ENCODE assay signal across 1 cellular context in the genomic region with DNA sequence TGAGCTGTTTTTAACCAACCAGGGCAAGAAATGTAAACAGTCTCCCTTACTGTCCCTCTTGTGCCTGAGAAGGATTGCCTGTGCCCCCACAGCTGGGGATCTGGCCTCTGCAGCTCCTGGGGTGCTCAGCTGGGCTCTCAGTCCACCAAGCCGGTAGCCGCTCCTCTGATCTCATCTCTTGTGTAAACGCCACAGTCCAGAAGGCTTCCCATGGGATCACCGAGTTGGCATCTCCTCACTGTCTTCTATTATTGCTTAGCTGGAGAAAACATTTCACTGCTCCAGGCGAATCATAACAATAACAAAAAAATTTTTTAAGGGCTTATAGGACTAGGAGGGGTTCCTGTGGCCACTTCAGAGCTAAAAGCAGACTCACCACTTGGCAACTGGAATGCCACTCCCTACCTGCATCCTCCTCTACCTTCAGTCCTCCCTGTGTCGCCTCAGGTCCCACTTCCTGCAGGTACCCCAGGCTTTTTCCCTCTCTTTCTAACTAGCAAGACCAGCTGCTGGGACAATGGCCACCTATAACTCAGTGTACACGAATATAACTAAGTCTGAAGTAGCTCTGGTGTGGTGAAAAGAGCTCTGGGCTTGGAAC.
TF ChIP-seq lines count a peak whose summit lies in the region.

No MANE protein-coding gene starts in this region.

TF ChIP-seq in HepG2, 621 proteins besides CTCF, POLR2A, EP300 and RAD21 (continued from another document and continues in another):
- no peak for TF ChIP-seq BORCS8-MEF2B (CRISPR knock-in tag; IDR thresholded peaks at IDR 0.05)
- 0 out of 2 replicates have a peak, but pooled peaks have one; percentile 47 for TF ChIP-seq ZNF644 (CRISPR knock-in tag; IDR thresholded peaks at IDR 0.05; ENCODE audit: low read depth)
- TF ChIP-seq, protein P1, sequence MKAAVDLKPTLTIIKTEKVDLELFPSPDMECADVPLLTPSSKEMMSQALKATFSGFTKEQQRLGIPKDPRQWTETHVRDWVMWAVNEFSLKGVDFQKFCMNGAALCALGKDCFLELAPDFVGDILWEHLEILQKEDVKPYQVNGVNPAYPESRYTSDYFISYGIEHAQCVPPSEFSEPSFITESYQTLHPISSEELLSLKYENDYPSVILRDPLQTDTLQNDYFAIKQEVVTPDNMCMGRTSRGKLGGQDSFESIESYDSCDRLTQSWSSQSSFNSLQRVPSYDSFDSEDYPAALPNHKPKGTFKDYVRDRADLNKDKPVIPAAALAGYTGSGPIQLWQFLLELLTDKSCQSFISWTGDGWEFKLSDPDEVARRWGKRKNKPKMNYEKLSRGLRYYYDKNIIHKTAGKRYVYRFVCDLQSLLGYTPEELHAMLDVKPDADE (CRISPR knock-in tag; IDR thresholded peaks at IDR 0.05) = no peak
- no peak for TF ChIP-seq KAT8 (CRISPR knock-in tag; IDR thresholded peaks at IDR 0.05)
- TF ChIP-seq EED (CRISPR knock-in tag; IDR thresholded peaks at IDR 0.05) = no peak
- TF ChIP-seq ZNF407 (CRISPR knock-in tag; IDR thresholded peaks at IDR 0.05; ENCODE audit: not compliant biosample characterization) = no peak
- TF ChIP-seq ZNF263 (CRISPR knock-in tag; IDR thresholded peaks at IDR 0.05) = peak; percentile 35; the same call in 1 of the 2 replicates
- TF ChIP-seq, protein P2, sequence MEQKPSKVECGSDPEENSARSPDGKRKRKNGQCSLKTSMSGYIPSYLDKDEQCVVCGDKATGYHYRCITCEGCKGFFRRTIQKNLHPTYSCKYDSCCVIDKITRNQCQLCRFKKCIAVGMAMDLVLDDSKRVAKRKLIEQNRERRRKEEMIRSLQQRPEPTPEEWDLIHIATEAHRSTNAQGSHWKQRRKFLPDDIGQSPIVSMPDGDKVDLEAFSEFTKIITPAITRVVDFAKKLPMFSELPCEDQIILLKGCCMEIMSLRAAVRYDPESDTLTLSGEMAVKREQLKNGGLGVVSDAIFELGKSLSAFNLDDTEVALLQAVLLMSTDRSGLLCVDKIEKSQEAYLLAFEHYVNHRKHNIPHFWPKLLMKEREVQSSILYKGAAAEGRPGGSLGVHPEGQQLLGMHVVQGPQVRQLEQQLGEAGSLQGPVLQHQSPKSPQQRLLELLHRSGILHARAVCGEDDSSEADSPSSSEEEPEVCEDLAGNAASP (CRISPR knock-in tag; IDR thresholded peaks at IDR 0.05; ENCODE audit: borderline replicate concordance) = no peak
- TF ChIP-seq, protein P3, sequence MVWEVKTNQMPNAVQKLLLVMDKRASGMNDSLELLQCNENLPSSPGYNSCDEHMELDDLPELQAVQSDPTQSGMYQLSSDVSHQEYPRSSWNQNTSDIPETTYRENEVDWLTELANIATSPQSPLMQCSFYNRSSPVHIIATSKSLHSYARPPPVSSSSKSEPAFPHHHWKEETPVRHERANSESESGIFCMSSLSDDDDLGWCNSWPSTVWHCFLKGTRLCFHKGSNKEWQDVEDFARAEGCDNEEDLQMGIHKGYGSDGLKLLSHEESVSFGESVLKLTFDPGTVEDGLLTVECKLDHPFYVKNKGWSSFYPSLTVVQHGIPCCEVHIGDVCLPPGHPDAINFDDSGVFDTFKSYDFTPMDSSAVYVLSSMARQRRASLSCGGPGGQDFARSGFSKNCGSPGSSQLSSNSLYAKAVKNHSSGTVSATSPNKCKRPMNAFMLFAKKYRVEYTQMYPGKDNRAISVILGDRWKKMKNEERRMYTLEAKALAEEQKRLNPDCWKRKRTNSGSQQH (CRISPR knock-in tag; IDR thresholded peaks at IDR 0.05; ENCODE audit: low read depth) = no peak
- TF ChIP-seq ATAD3A (CRISPR knock-in tag; IDR thresholded peaks at IDR 0.05) = no peak
- TF ChIP-seq SOX5 (CRISPR knock-in tag; IDR thresholded peaks at IDR 0.05; ENCODE audit: borderline replicate concordance) = no peak
- TF ChIP-seq JUN (CRISPR knock-in tag; IDR thresholded peaks at IDR 0.05) = peak; percentile 70; the same call in 1 of the 2 replicates
- no peak for TF ChIP-seq ADNP (CRISPR knock-in tag; IDR thresholded peaks at IDR 0.05)
- TF ChIP-seq ARID2 (CRISPR knock-in tag; IDR thresholded peaks at IDR 0.05; ENCODE audit: borderline replicate concordance) = no peak
- TF ChIP-seq ZNF839 (CRISPR knock-in tag; IDR thresholded peaks at IDR 0.05; ENCODE audit: borderline replicate concordance) = no peak
- no peak for TF ChIP-seq HMG20B (CRISPR knock-in tag; conservative IDR thresholded peaks at IDR 0.05)
- TF ChIP-seq, protein P4, sequence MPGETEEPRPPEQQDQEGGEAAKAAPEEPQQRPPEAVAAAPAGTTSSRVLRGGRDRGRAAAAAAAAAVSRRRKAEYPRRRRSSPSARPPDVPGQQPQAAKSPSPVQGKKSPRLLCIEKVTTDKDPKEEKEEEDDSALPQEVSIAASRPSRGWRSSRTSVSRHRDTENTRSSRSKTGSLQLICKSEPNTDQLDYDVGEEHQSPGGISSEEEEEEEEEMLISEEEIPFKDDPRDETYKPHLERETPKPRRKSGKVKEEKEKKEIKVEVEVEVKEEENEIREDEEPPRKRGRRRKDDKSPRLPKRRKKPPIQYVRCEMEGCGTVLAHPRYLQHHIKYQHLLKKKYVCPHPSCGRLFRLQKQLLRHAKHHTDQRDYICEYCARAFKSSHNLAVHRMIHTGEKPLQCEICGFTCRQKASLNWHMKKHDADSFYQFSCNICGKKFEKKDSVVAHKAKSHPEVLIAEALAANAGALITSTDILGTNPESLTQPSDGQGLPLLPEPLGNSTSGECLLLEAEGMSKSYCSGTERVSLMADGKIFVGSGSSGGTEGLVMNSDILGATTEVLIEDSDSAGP (CRISPR knock-in tag; IDR thresholded peaks at IDR 0.05; ENCODE audit: borderline replicate concordance) = no peak
- TF ChIP-seq KDM6A (CRISPR knock-in tag; IDR thresholded peaks at IDR 0.05; ENCODE audit: low read depth) = no peak
- no peak for TF ChIP-seq KMT2A (CRISPR knock-in tag; IDR thresholded peaks at IDR 0.05)
- no peak for TF ChIP-seq AKNA (CRISPR knock-in tag; IDR thresholded peaks at IDR 0.05; ENCODE audit: borderline replicate concordance)
- TF ChIP-seq ARNT (IDR thresholded peaks at IDR 0.05) = no peak
- TF ChIP-seq SAP130 (CRISPR knock-in tag; IDR thresholded peaks at IDR 0.05; ENCODE audit: low read depth) = peak; percentile 52
- TF ChIP-seq FOXA3 (CRISPR knock-in tag; IDR thresholded peaks at IDR 0.05) = peak; percentile 63
- TF ChIP-seq ZNF605 (CRISPR knock-in tag; IDR thresholded peaks at IDR 0.05) = no peak
- no peak for TF ChIP-seq ZNF782 (CRISPR knock-in tag; IDR thresholded peaks at IDR 0.05; ENCODE audit: borderline replicate concordance)
- TF ChIP-seq CBX5 (CRISPR knock-in tag; IDR thresholded peaks at IDR 0.05; ENCODE audit: borderline replicate concordance) = no peak
- TF ChIP-seq ZNF124 (CRISPR knock-in tag; IDR thresholded peaks at IDR 0.05) = no peak
- no peak for TF ChIP-seq RBAK (CRISPR knock-in tag; IDR thresholded peaks at IDR 0.05)
- TF ChIP-seq ZNF800 (CRISPR knock-in tag; IDR thresholded peaks at IDR 0.05) = no peak
- no peak for TF ChIP-seq ZNF207 (IDR thresholded peaks at IDR 0.05; ENCODE audit: borderline replicate concordance)
